ENCODE assay signal across 8 cellular contexts in genomic region chr11:1389103-1389931, GRCh38. TPM values are rescaled to one million over a fixed set of nuclear protein-coding genes. Genes with fewer than 3 reads are reported as not detected.
DNase-seq lines count a peak whose midpoint lies in the region; FAIRE-seq and TF ChIP-seq lines count a peak whose summit lies in the region.

No MANE protein-coding gene starts in this region.

- no peak overlapping the region for H3K27ac Mint-ChIP-seq in activated naive CD4-positive, alpha-beta T cell treated with anti-CD3 and anti-CD28 coated beads, Interleukin-2, amount 10 ng/mL, durations not matched to agents 7 days and 5 days

- peak overlapping the region; percentile 40 for H3K4me3 Mint-ChIP-seq in activated naive CD4-positive, alpha-beta T cell treated with anti-CD3 and anti-CD28 coated beads, Interleukin-2, amount 10 ng/mL, durations not matched to agents 7 days and 5 days

- no peaks in the 10 kb centered on the region for H3K36me3 Mint-ChIP-seq in activated naive CD4-positive, alpha-beta T cell treated with anti-CD3 and anti-CD28 coated beads, Interleukin-2, amount 10 ng/mL, durations not matched to agents 7 days and 5 days

- H3K23ac ChIP-seq in neuronal stem cell (ENCODE audit: low read depth, low read length, poor library complexity) = peak overlapping the region; percentile 97

- no peak overlapping the region for H4K8ac ChIP-seq in neuronal stem cell (ENCODE audit: low read depth, low read length)

- peak overlapping the region; percentile 75 for H2AK5ac ChIP-seq in neuronal stem cell (ENCODE audit: low read depth, low read length)

- peak overlapping the region; percentile 89 for H3K14ac ChIP-seq in neuronal stem cell (ENCODE audit: low read length)

- CTCF ChIA-PET in activated naive CD4-positive, alpha-beta T cell treated with anti-CD3 and anti-CD28 coated beads, Interleukin-2, amount 10 ng/mL, durations not matched to agents 7 days and 5 days (lab: Charles Lee) = no interaction called here

- H3K9me3 Mint-ChIP-seq in activated naive CD4-positive, alpha-beta T cell treated with anti-CD3 and anti-CD28 coated beads, Interleukin-2, amount 10 ng/mL, durations not matched to agents 7 days and 5 days = no peaks in the 10 kb centered on the region

- peak overlapping the region; percentile 84 for H3K4ac ChIP-seq in neuronal stem cell (ENCODE audit: low read length)

- peaks cover 2% of the 10 kb centered on the region in 2 donors for H3K9me3 ChIP-seq in neuronal stem cell (replicated peaks in 1 of 2; ENCODE audit: control insufficient read depth in 2 of 2, insufficient read depth in 1 of 2, low read depth in 1 of 2, low read length in 2 of 2)

- H2AFZ ChIP-seq in neuronal stem cell (ENCODE audit: low read length) = peak overlapping the region; percentile 100

- H3K36me3 ChIP-seq in neuronal stem cell (replicated peaks in 1 of 2; ENCODE audit: control insufficient read depth in 2 of 2, insufficient read depth in 2 of 2, low read length in 2 of 2) = peaks cover 0 to 12% of the 10 kb centered on the region in 2 donors

- peak overlapping the region; percentile 94 for H2BK15ac ChIP-seq in neuronal stem cell (ENCODE audit: low read length)

- peaks cover 13% of the 10 kb centered on the region for H3K4me1 Mint-ChIP-seq in activated naive CD4-positive, alpha-beta T cell treated with anti-CD3 and anti-CD28 coated beads, Interleukin-2, amount 10 ng/mL, durations not matched to agents 7 days and 5 days

- H3K27me3 ChIP-seq in neuronal stem cell (ENCODE audit: control insufficient read depth in 3 of 3, insufficient read depth in 3 of 3, low read depth in 1 of 3, low read length in 3 of 3) = peaks cover 0 to 23% (median 0%) of the 10 kb centered on the region in 3 experiments

- peak overlapping the region; percentile 78 for H3K27ac ChIP-seq in neuronal stem cell (replicated peaks; ENCODE audit: low read length)

- peaks cover 73% of the 10 kb centered on the region for H3K27me3 Mint-ChIP-seq in activated naive CD4-positive, alpha-beta T cell treated with anti-CD3 and anti-CD28 coated beads, Interleukin-2, amount 10 ng/mL, durations not matched to agents 7 days and 5 days

- H2BK5ac ChIP-seq in neuronal stem cell (ENCODE audit: low read length) = peak overlapping the region; percentile 5

- H3K4me1 ChIP-seq in neuronal stem cell (ENCODE audit: control insufficient read depth in 2 of 2, insufficient read depth in 1 of 2, low read depth in 1 of 2, low read length in 2 of 2) = peaks cover 15 to 17% of the 10 kb centered on the region in 2 donors

- peak; percentile 73 for TF ChIP-seq POLR2A in H54 (IDR thresholded peaks at IDR 0.05; ENCODE audit: low read depth, low read length)

- peaks cover 20% of the 10 kb centered on the region for H3K79me1 ChIP-seq in neuronal stem cell (ENCODE audit: low read depth, low read length)

- no peak for FAIRE-seq in H54 (lab: Jason Lieb, UNC)

- no CpG with 5 or more reads among the region's 92 CpGs for WGBS in neuronal stem cell (ENCODE audit: extremely low coverage in 2 of 2, insufficient read length in 2 of 2, insufficient replicate concordance in 1 of 2), 2 donors

- peak overlapping the region; percentile 98 for H3K4me2 ChIP-seq in neuronal stem cell (ENCODE audit: insufficient read depth, low read length, poor library complexity, severe bottlenecking)

- H4K91ac ChIP-seq in neuronal stem cell (ENCODE audit: low read depth, low read length, poor library complexity) = no peak overlapping the region

- peak; percentile 67 for DNase-seq in DMS79 (lab: John Stamatoyannopoulos, UW)
- peak; percentile 98 for DNase-seq in H54 (ENCODE audit: insufficient read length, low spot score)
- peak; percentile 94 for DNase-seq in M059J (ENCODE audit: low read depth)
- DNase-seq in SIG-M5 treated with dmso at 0.1 percent for 504 hours (lab: John Stamatoyannopoulos, UW; ENCODE audit: unreplicated experiment) = peak; percentile 91
- DNase-seq in activated naive CD4-positive, alpha-beta T cell treated with anti-CD3 and anti-CD28 coated beads, Interleukin-2, amount 10 ng/mL, durations not matched to agents 7 days and 5 days = peak; percentile 97
- peak; percentile 90 for DNase-seq in germinal center (ENCODE audit: low spot score)
- DNase-seq in neuronal stem cell (ENCODE audit: low spot score) = peak; percentile 97
- peak; percentile 88 for DNase-seq in stromal cell of bone marrow (ENCODE audit: low read depth)

- peak overlapping the region; percentile 99 for H3K18ac ChIP-seq in neuronal stem cell (ENCODE audit: low read length)

- H3K9ac ChIP-seq in neuronal stem cell (ENCODE audit: low read depth, low read length, poor library complexity) = peak overlapping the region; percentile 93

- peak overlapping the region; percentile 97 for H2BK120ac ChIP-seq in neuronal stem cell (ENCODE audit: low read depth, low read length)

- peak overlapping the region; percentile 82 to 97 for H3K4me3 ChIP-seq in neuronal stem cell (ENCODE audit: low read length in 2 of 2)

- no peak overlapping the region for H2BK12ac ChIP-seq in neuronal stem cell (ENCODE audit: low read length)

RNA-seq across cellular contexts. Expression of gene BRSK2, which starts 0.4 kb away (rescaled TPM):
- 0.44 TPM in 1 of 2 replicates, not detected in the other for total RNA-seq in M059J (2014; rRNA removed; shearing (Covaris generic))
- polyA plus RNA-seq in neuronal stem cell (2013, experiment 1 of 2) = 24.4 TPM
- 23.0 TPM for polyA plus RNA-seq in neuronal stem cell (2013, experiment 2 of 2)

Comparison
In these comparisons a context has a peak if more than half of its experiments do, and no peak if none do; other contexts are left out.
1. Peak in every context shown above with its lines: DNase-seq, H3K4me3 ChIP-seq and H3K27ac ChIP-seq.